Comparison of ENCODE assay signal across 13 cellular contexts in the genomic region with DNA sequence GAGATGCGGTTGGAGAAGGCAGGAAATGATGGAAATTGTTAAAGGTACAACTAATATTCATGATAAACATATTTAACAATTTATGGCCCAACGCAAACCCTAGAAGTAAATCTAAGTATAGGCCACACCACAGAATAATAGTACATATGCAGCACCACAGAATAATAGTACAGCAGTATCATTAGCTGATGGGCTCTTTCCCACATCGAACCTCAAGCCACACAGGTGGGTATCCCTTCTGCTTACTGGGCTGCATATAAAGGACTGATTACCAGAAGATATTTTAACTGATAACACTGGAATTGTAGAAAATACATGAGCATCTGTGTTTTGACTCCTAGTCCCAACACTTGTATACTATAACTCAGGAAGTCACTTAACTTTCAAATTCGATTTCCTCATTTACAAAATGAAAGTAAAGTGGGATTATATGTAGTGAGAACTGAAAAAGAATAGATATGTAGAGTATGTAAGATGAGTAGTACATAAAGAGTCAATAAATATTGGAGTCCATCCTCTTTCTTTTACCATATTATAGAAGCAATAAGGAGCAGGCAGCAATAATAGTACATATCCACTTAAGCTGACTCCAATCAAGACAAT.
DNase-seq lines count a peak whose midpoint lies in the region; ATAC-seq, FAIRE-seq and TF ChIP-seq lines count a peak whose summit lies in the region.
"Had no signal": no experiment of that assay in that cellular context is flagged by ENCODE, and none has a peak within 500 bp of the region (broad histone marks: within the 10 kb centered on the region; RNA-seq: fewer than 3 reads in every experiment).

No MANE protein-coding gene starts in this region.

- H3K27me3 ChIP-seq in GM12878 (replicated peaks in 1 of 2; ENCODE audit: control insufficient read depth in 2 of 2, insufficient read depth in 2 of 2, low read length in 1 of 2), result no peaks in the 10 kb centered on the region
- H3K27me3 ChIP-seq in thoracic aorta (replicated peaks; ENCODE audit: insufficient read depth), result no peaks in the 10 kb centered on the region
- no peaks in the 10 kb centered on the region for H3K27me3 ChIP-seq in H9 (ENCODE audit: insufficient read depth, low read length)
- H3K27me3 ChIP-seq: foreskin keratinocyte, tibial nerve had no signal

- no peak overlapping the region for H2AK5ac ChIP-seq in H9 (ENCODE audit: insufficient read length, low read length)

- H3K27ac Mint-ChIP-seq in activated naive CD4-positive, alpha-beta T cell treated with anti-CD3 and anti-CD28 coated beads, Interleukin-2, amount 50 U/mL, for 24 hours, result peak overlapping the region; percentile 19
- H3K27ac Mint-ChIP-seq in H9, result no peak overlapping the region
- H3K27ac Mint-ChIP-seq: progenitor cell of endocrine pancreas had no signal

- no peaks in the 10 kb centered on the region for H3K9me3 ChIP-seq in GM12878 (replicated peaks; ENCODE audit: control insufficient read depth, insufficient read depth, low read length)
- H3K9me3 ChIP-seq in thoracic aorta, result no peaks in the 10 kb centered on the region
- H3K9me3 ChIP-seq in H9 (ENCODE audit: control insufficient read depth, low read depth, low read length), result no peaks in the 10 kb centered on the region
- H3K9me3 ChIP-seq: tibial nerve had no signal

- no peak overlapping the region for H3K4ac ChIP-seq in H9 (ENCODE audit: low read depth, low read length)

- FAIRE-seq in GM12878 (lab: Jason Lieb, UNC), result peak; percentile 88

- H3K9ac ChIP-seq in GM12878 (ENCODE audit: control insufficient read depth, insufficient read depth, low read length) (no peak overlapping the region), H9 (ENCODE audit: extremely low read depth, insufficient read length, low read length) (no peak overlapping the region)

- 24% methylated on average over 4 of the region's 4 CpGs for WGBS in GM12878 (ENCODE audit: insufficient coverage, insufficient replicate concordance, low lambda C conversion rate, missing lambda C conversion rate)
- no CpG with 5 or more reads among the region's 4 CpGs for WGBS in H9 (ENCODE audit: extremely low coverage, insufficient read length, low lambda C conversion rate)

- no peak overlapping the region for H3K14ac ChIP-seq in H9 (ENCODE audit: insufficient read depth, low read length)

- H3K4me1 ChIP-seq in GM12878 (ENCODE audit: control insufficient read depth, insufficient read depth, low read length) (peaks cover 7% of the 10 kb centered on the region), thoracic aorta (ENCODE audit: control insufficient read depth in 1 of 2, low read depth in 2 of 2) (peaks cover 13 to 22% of the 10 kb centered on the region in 2 donors), H9 (ENCODE audit: insufficient read depth, low read length) (no peaks in the 10 kb centered on the region)
- H3K4me1 ChIP-seq: foreskin keratinocyte had no signal

- SMC1A ChIA-PET in GM12878 (lab: Charles Lee; ENCODE audit: uncharacterized antibody, unreplicated experiment), result interaction anchor here (0.7 to 4.0 kb wide), 12 partner anchors 9 to 489 kb away, joined by 3 to 16 read pairs (median 4); no protein-coding TSS in a partner anchor

- H3K27ac ChIP-seq in GM12878 (ENCODE audit: control insufficient read depth, insufficient read depth) (peak overlapping the region; percentile 52), thoracic aorta (no peak overlapping the region), H9 (ENCODE audit: insufficient read length, low read depth, low read length) (no peak overlapping the region)
- H3K27ac ChIP-seq: foreskin keratinocyte, tibial nerve had no signal

- H2BK15ac ChIP-seq in H9 (ENCODE audit: low read depth, low read length), result no peak overlapping the region

- no peak overlapping the region for H3K56ac ChIP-seq in H9 (ENCODE audit: insufficient read length, low read depth, low read length)

- H3K36me3 Mint-ChIP-seq in activated naive CD4-positive, alpha-beta T cell treated with anti-CD3 and anti-CD28 coated beads, Interleukin-2, amount 50 U/mL, for 24 hours, result no peaks in the 10 kb centered on the region
- no peaks in the 10 kb centered on the region for H3K36me3 Mint-ChIP-seq in H9 (ENCODE audit: insufficient read depth in 1 of 3, low read depth in 3 of 3)

- no peak overlapping the region for H3K18ac ChIP-seq in H9 (ENCODE audit: insufficient read length, low read depth, low read length)

- H3K23ac ChIP-seq in H9 (ENCODE audit: insufficient read length, low read depth, low read length), result no peak overlapping the region

- H2BK5ac ChIP-seq in H9 (ENCODE audit: insufficient read length, low read length), result no peak overlapping the region

- peaks cover 16% of the 10 kb centered on the region for H3K4me1 Mint-ChIP-seq in activated naive CD4-positive, alpha-beta T cell treated with anti-CD3 and anti-CD28 coated beads, Interleukin-2, amount 50 U/mL, for 24 hours
- H3K4me1 Mint-ChIP-seq in H9, result peaks cover 4 to 5% of the 10 kb centered on the region in 2 experiments; a peak in 2 of 4 replicates

- H3K79me2 ChIP-seq in GM12878 (ENCODE audit: control insufficient read depth, insufficient read depth, low read length), result no peaks in the 10 kb centered on the region
- H3K79me2 ChIP-seq in H9 (ENCODE audit: insufficient read depth, low read length), result 0 out of 2 replicates have a peak, but pooled peaks cover 4% of the 10 kb centered on the region

- no peaks in the 10 kb centered on the region for H4K20me1 ChIP-seq in GM12878 (ENCODE audit: control insufficient read depth, insufficient read depth)
- H4K20me1 ChIP-seq in H9 (ENCODE audit: control insufficient read depth, insufficient read depth, insufficient read length), result no peaks in the 10 kb centered on the region

- 0 out of 2 replicates have a peak overlapping the region, but pooled peaks have one; percentile 21 for H3K4me3 ChIP-seq in GM12878
- H3K4me3 ChIP-seq in thoracic aorta, result peak overlapping the region; percentile 35
- H3K4me3 ChIP-seq: tibial nerve had no signal

- H3K27me3 Mint-ChIP-seq in activated naive CD4-positive, alpha-beta T cell treated with anti-CD3 and anti-CD28 coated beads, Interleukin-2, amount 50 U/mL, for 24 hours, result no peaks in the 10 kb centered on the region
- no peaks in the 10 kb centered on the region for H3K27me3 Mint-ChIP-seq in H9 (ENCODE audit: low read depth)
- H3K27me3 Mint-ChIP-seq: progenitor cell of endocrine pancreas had no signal

- in situ Hi-C loops in GM12878 (cut with MboI), result loop anchor here (5.0 to 25.0 kb wide), 3 partner anchors 388 to 828 kb away; no protein-coding TSS in a partner anchor

- TF ChIP-seq EP300 in GM12878 (IDR thresholded peaks at IDR 0.05; ENCODE audit: borderline replicate concordance in 1 of 2, control insufficient read depth in 1 of 2, low read depth in 2 of 2, low read length in 2 of 2), result no peak

- RAD21 ChIA-PET in GM12878 (lab: Charles Lee; ENCODE audit: unreplicated experiment), result interaction anchor here (1.1 to 1.7 kb wide), 5 partner anchors 394 to 486 kb away, joined by 3 to 5 read pairs (median 4); no protein-coding TSS in a partner anchor

- peak overlapping the region; percentile 26; the same call in 1 of the 2 replicates for H3K4me2 ChIP-seq in GM12878 (ENCODE audit: control insufficient read depth, insufficient read depth)
- H3K4me2 ChIP-seq in H9 (ENCODE audit: insufficient read depth, insufficient read length, low read length), result no peak overlapping the region

- H3K79me1 ChIP-seq in H9 (ENCODE audit: insufficient read depth, low read depth, low read length, poor library complexity, severe bottlenecking), result no peaks in the 10 kb centered on the region

- no peaks in the 10 kb centered on the region for H3K36me3 ChIP-seq in GM12878 (ENCODE audit: control insufficient read depth in 2 of 2, insufficient read depth in 2 of 2, low read length in 1 of 2)
- no peaks in the 10 kb centered on the region for H3K36me3 ChIP-seq in thoracic aorta
- H3K36me3 ChIP-seq: tibial nerve had no signal

- H4K5ac ChIP-seq in H9 (ENCODE audit: insufficient read length, low read depth, low read length), result no peak overlapping the region

- H3T11ph ChIP-seq in H9 (ENCODE audit: low read length), result no peak overlapping the region

- H2BK20ac ChIP-seq in H9 (ENCODE audit: low read depth, low read length, poor library complexity, severe bottlenecking), result no peak overlapping the region

- H4K91ac ChIP-seq in H9 (ENCODE audit: insufficient read length, low read depth, low read length), result no peak overlapping the region

- TF ChIP-seq CTCF in GM12878 (IDR thresholded peaks at IDR 0.05 in 2 of 3, conservative IDR thresholded peaks at IDR 0.05 in 1 of 3; ENCODE audit: control insufficient read depth in 2 of 3, extremely low read depth in 1 of 3, insufficient read depth in 1 of 3, low read depth in 3 of 3, low read length in 3 of 3), result no peak
- no peak for TF ChIP-seq CTCF in thoracic aorta (IDR thresholded peaks at IDR 0.05)
- TF ChIP-seq CTCF in H9 (conservative IDR thresholded peaks at IDR 0.05), result no peak

- H3K9me3 Mint-ChIP-seq in activated naive CD4-positive, alpha-beta T cell treated with anti-CD3 and anti-CD28 coated beads, Interleukin-2, amount 50 U/mL, for 24 hours, result no peaks in the 10 kb centered on the region
- no peaks in the 10 kb centered on the region for H3K9me3 Mint-ChIP-seq in H9

- POLR2A ChIA-PET in GM12878 (lab: Charles Lee), result no interaction called here

- no peak overlapping the region for H2BK120ac ChIP-seq in H9 (ENCODE audit: low read depth, low read length, poor library complexity, severe bottlenecking)

- peak overlapping the region; percentile 64 for H3K4me3 Mint-ChIP-seq in activated naive CD4-positive, alpha-beta T cell treated with anti-CD3 and anti-CD28 coated beads, Interleukin-2, amount 50 U/mL, for 24 hours
- no peak overlapping the region for H3K4me3 Mint-ChIP-seq in H9

- no peak overlapping the region for H4K8ac ChIP-seq in H9 (replicated peaks; ENCODE audit: insufficient read length, low read depth, low read length)

- peak; percentile 51 for ATAC-seq in HG03354 (IDR thresholded peaks at IDR 0.05; ENCODE audit: poor library complexity, severe bottlenecking, unreplicated experiment)
- peak; percentile 43; the same call in 1 of the 3 replicates for ATAC-seq in GM12878
- no peak for ATAC-seq in thoracic aorta (ENCODE audit: insufficient number of reproducible peaks, low FRiP score, low read depth)
- ATAC-seq: foreskin keratinocyte, left ventricle myocardium superior had no signal

- no TSS peak for BruUV-seq in GM12878 (replicated peaks; lab: Mats Ljungman, UMichigan)

- CTCF ChIA-PET in GM12878 (lab: Yijun Ruan, JAX), result interaction anchor here (0.7 to 4.8 kb wide), 19 partner anchors 7 to 887 kb away, joined by 3 to 81 read pairs (median 5); no protein-coding TSS in a partner anchor

- H2AFZ ChIP-seq in GM12878 (ENCODE audit: control insufficient read depth, low read depth, low read length), result peak overlapping the region; percentile 71
- H2AFZ ChIP-seq in H9 (ENCODE audit: low read length), result no peak overlapping the region

- no peak overlapping the region for H2BK12ac ChIP-seq in H9 (ENCODE audit: insufficient read length, low read depth, low read length)

- no peaks in the 10 kb centered on the region for H3K23me2 ChIP-seq in H9 (ENCODE audit: insufficient read length, low read depth, low read length, poor library complexity, severe bottlenecking)

- no peak for DNase-seq in activated naive CD4-positive, alpha-beta T cell treated with Interleukin-2 at 50 U/mL for 16 hours
- DNase-seq in GM12878 (ENCODE audit: low read depth, low spot score), result no peak
- no peak for DNase-seq in thoracic aorta (ENCODE audit: low spot score)
- no peak for DNase-seq in NCI-H2029 treated with DMSO at 0.1 percent for 48 hours (lab: John Stamatoyannopoulos, UW)
- no peak for DNase-seq in anterior cingulate cortex (lab: John Stamatoyannopoulos, UW)
- no peak for DNase-seq in H9
- DNase-seq: cerebellar nuclear complex, foreskin keratinocyte, left ventricle myocardium superior had no signal

- TF ChIP-seq POLR2A in GM12878 (IDR thresholded peaks at IDR 0.05; ENCODE audit: low read depth, low read length), result no peak

- intact Hi-C loops in GM12878 (cut with micrococcal nuclease; ENCODE audit: unreplicated experiment), result loop anchor here (5.0 to 10.0 kb wide), 2 partner anchors 170 to 823 kb away; no protein-coding TSS in a partner anchor

- no peak for TF ChIP-seq RAD21 in GM12878 (IDR thresholded peaks at IDR 0.05; ENCODE audit: insufficient read depth, low read depth, low read length)
